Comparison of ENCODE assay signal across 28 cellular contexts in genomic region chr4:121879135-121879534, GRCh38. TPM values are rescaled to one million over a fixed set of nuclear protein-coding genes. Genes with fewer than 3 reads are reported as not detected.
DNase-seq lines count a peak whose midpoint lies in the region; ATAC-seq, FAIRE-seq and TF ChIP-seq lines count a peak whose summit lies in the region.
"Had no signal": no experiment of that assay in that cellular context is flagged by ENCODE, and none has a peak within 500 bp of the region (broad histone marks: within the 10 kb centered on the region; RNA-seq: fewer than 3 reads in every experiment).

No MANE protein-coding gene starts in this region.

- H3K27ac ChIP-seq in K562 (ENCODE audit: extremely low read depth, low read depth, low read length) = no peak overlapping the region
- no peak overlapping the region for H3K27ac ChIP-seq in right atrium auricular region
- H3K27ac ChIP-seq: 22Rv1; A549; BLaER1; BLaER1 treated with 17β-estradiol and CSF1 and Interleukin-3, amounts not matched to agents 10 nM and 100 nM; C4-2B had no signal

- POLR2A ChIA-PET in K562 (lab: Yijun Ruan, JAX) = interaction anchor here (0.9 kb wide), 1 partner anchor 9 kb away, joined by 5 read pairs; no protein-coding TSS in a partner anchor

- H3K9ac ChIP-seq in K562 (ENCODE audit: insufficient read depth in 1 of 2, low read depth in 2 of 2, low read length in 2 of 2) = no peak overlapping the region
- H3K9ac ChIP-seq: BLaER1; BLaER1 treated with 17β-estradiol and CSF1 and Interleukin-3, amounts not matched to agents 10 nM and 100 nM had no signal

- no peaks in the 10 kb centered on the region for H3K79me2 ChIP-seq in K562 (ENCODE audit: control insufficient read depth, insufficient read depth, low read length)

- H3K36me3 ChIP-seq in K562 (ENCODE audit: control insufficient read depth, insufficient read depth, low read length) (no peaks in the 10 kb centered on the region), right atrium auricular region (no peaks in the 10 kb centered on the region)
- H3K36me3 ChIP-seq: BE2C; BLaER1; BLaER1 treated with 17β-estradiol and CSF1 and Interleukin-3, amounts not matched to agents 10 nM and 100 nM had no signal

- H2AFZ ChIP-seq in K562 (ENCODE audit: low read depth, low read length) = no peak overlapping the region

- in situ Hi-C loops in K562 (cut with MboI) = no loop called here

- TF ChIP-seq CTCF in K562 (IDR thresholded peaks at IDR 0.05 in 2 of 3, conservative IDR thresholded peaks at IDR 0.05 in 1 of 3; ENCODE audit: insufficient read depth in 2 of 3, low read depth in 1 of 3, low read length in 3 of 3) = no peak
- no peak for TF ChIP-seq CTCF in right atrium auricular region (IDR thresholded peaks at IDR 0.05)

- H3K4me3 ChIP-seq in K562 (no peak overlapping the region), right atrium auricular region (no peak overlapping the region)
- H3K4me3 ChIP-seq: A549; BLaER1; BLaER1 treated with 17β-estradiol and CSF1 and Interleukin-3, amounts not matched to agents 10 nM and 100 nM had no signal

- no peaks in the 10 kb centered on the region for H3K9me3 ChIP-seq in K562 (replicated peaks; ENCODE audit: control insufficient read depth, insufficient read depth, low read depth, low read length)
- H3K9me3 ChIP-seq in right atrium auricular region = no peaks in the 10 kb centered on the region
- H3K9me3 ChIP-seq: A549; BE2C; BLaER1; BLaER1 treated with 17β-estradiol and CSF1 and Interleukin-3, amounts not matched to agents 10 nM and 100 nM; Caco-2 had no signal

- no TSS peak for BruUV-seq in K562 (replicated peaks; lab: Mats Ljungman, UMichigan)

- intact Hi-C loops in K562 (cut with micrococcal nuclease) = no loop called here

- no peaks in the 10 kb centered on the region for H3K9me1 ChIP-seq in K562 (ENCODE audit: control insufficient read depth, insufficient read depth, low read length)

- TF ChIP-seq RAD21 in K562 (CRISPR knock-in tag; conservative IDR thresholded peaks at IDR 0.05 in 1 of 2, IDR thresholded peaks at IDR 0.05 in 1 of 2) = no peak

- FAIRE-seq in K562 (lab: Jason Lieb, UNC) = no peak
- FAIRE-seq: A204.1, A549 had no signal

- no peak for TF ChIP-seq POLR2A in K562 (conservative IDR thresholded peaks at IDR 0.05)

- TF ChIP-seq EP300 in K562 (IDR thresholded peaks at IDR 0.05; ENCODE audit: low read length) = no peak

- CTCF ChIA-PET in K562 (lab: Yijun Ruan, JAX; ENCODE audit: low intra/inter-chr PET ratio) = no interaction called here

- no peak for ATAC-seq in K562
- ATAC-seq: A549; CD8-positive, alpha-beta T cell had no signal

- no peak overlapping the region for H3K4me2 ChIP-seq in K562 (ENCODE audit: insufficient read depth, low read length)
- H3K4me2 ChIP-seq: A549; BLaER1; BLaER1 treated with 17β-estradiol and CSF1 and Interleukin-3, amounts not matched to agents 10 nM and 100 nM had no signal

- H4K20me1 ChIP-seq in K562 (replicated peaks; ENCODE audit: control insufficient read depth, insufficient read depth, low read length) = no peaks in the 10 kb centered on the region
- H4K20me1 ChIP-seq: BLaER1; BLaER1 treated with 17β-estradiol and CSF1 and Interleukin-3, amounts not matched to agents 10 nM and 100 nM had no signal

- DNase-seq in K562 (ENCODE audit: extremely low read depth in 1 of 4, low spot score in 3 of 4) (no peak), right atrium auricular region (ENCODE audit: low spot score) (no peak)
- DNase-seq: 8988T; ACHN; AML-193; BE2C; C1 segment of cervical spinal cord; Caco-2; Calu3; CD4-positive, alpha-beta memory T cell; CD4-positive, alpha-beta T cell; CD4-positive, CD25-positive, alpha-beta regulatory T cell; CD8-positive, alpha-beta memory T cell; CD8-positive, alpha-beta T cell; COR-L47; DMS 273 treated with DMSO at 0.1 percent for 48 hours; DMS153; DMS53; DMS79; DMS79 treated with DMSO at 0.1 percent for 48 hours; DND-41; EL had no signal

- H3K4me1 ChIP-seq in K562 (replicated peaks in 1 of 2; ENCODE audit: control insufficient read depth in 2 of 2, insufficient read depth in 2 of 2, low read length in 2 of 2) = peaks cover 0 to 4% of the 10 kb centered on the region in 2 experiments; a peak in 2 of 5 replicates
- H3K4me1 ChIP-seq in right atrium auricular region = no peaks in the 10 kb centered on the region
- H3K4me1 ChIP-seq: A549, BE2C, BLaER1, Caco-2 had no signal

- no peaks in the 10 kb centered on the region for H3K27me3 ChIP-seq in K562 (ENCODE audit: control insufficient read depth in 2 of 2, insufficient read depth in 2 of 2, low read length in 2 of 2)
- H3K27me3 ChIP-seq in right atrium auricular region = no peaks in the 10 kb centered on the region
- H3K27me3 ChIP-seq: BLaER1; BLaER1 treated with 17β-estradiol and CSF1 and Interleukin-3, amounts not matched to agents 10 nM and 100 nM had no signal

TF ChIP-seq in K562, 482 proteins besides CTCF, POLR2A, EP300 and RAD21:
- TF ChIP-seq RBM25 (IDR thresholded peaks at IDR 0.05; ENCODE audit: low read depth, low read length, severe bottlenecking) (peak; percentile 89), ZKSCAN8 (CRISPR knock-in tag; IDR thresholded peaks at IDR 0.05) (peak; percentile 89), GTF2F1 (IDR thresholded peaks at IDR 0.05; ENCODE audit: low read depth, low read length) (no peak)

RNA-seq across cellular contexts. Expression of gene BBS7, which starts 8.9 kb away (rescaled TPM):
- 15.5 and 27.7 TPM in 2 replicates for total RNA-seq in K562 (2011; cell fraction: chromatin; rRNA removed; ENCODE audit: low replicate concordance)
- 9.9 and 11.3 TPM in 2 replicates for total RNA-seq in K562 (2011; cell fraction: nucleolus; rRNA removed)
- 10.2 and 12.1 TPM in 2 replicates for total RNA-seq in K562 (2011; cell fraction: nucleoplasm; rRNA removed)
- total RNA-seq in K562 (2014; rRNA removed) = 11.8 and 13.7 TPM in 2 replicates
- total RNA-seq in K562 (2014; rRNA removed; fragmentation: Illumina TruSeq; extraction: Trizol) = 15.5 and 22.8 TPM in 2 replicates
- 14.6 and 16.4 TPM in 2 replicates for total RNA-seq in K562 (2015; rRNA removed; fragmentation: Illumina TruSeq; extraction: Trizol)
- 20.2 and 22.1 TPM in 2 replicates for total RNA-seq in K562 (2021)
- 19.1 and 25.8 TPM in 2 replicates for polyA plus RNA-seq in K562 (2011; rRNA removed)
- 12.6 and 15.9 TPM in 2 replicates for polyA plus RNA-seq in K562 (2011; cell fraction: cytosol; rRNA removed)
- 15.0 and 15.8 TPM in 2 replicates for polyA plus RNA-seq in K562 (2011; cell fraction: nucleus; rRNA removed)
- 12.5 and 15.2 TPM in 2 replicates for polyA plus RNA-seq in K562 (2012)
- 13.4 and 13.7 TPM in 2 replicates for polyA plus RNA-seq in K562 (2014; fragmentation: Illumina TruSeq; extraction: Trizol)
- polyA plus RNA-seq in K562 (2014; fragmentation: Nextera tagmentation; extraction: Ambion mirVana) = 10 to 100 TPM; 17.2 to 19.0 TPM
- 15.2 and 19.8 TPM in 2 replicates for polyA plus RNA-seq in K562 (2014; rRNA removed)
- 18.4 and 19.4 TPM in 2 replicates for polyA minus RNA-seq in K562 (2011; rRNA and poly(A)+ RNA removed)
- 6.3 and 18.9 TPM in 2 replicates for polyA minus RNA-seq in K562 (2011; cell fraction: cytosol; rRNA and poly(A)+ RNA removed)
- polyA minus RNA-seq in K562 (2011; cell fraction: nucleus; rRNA and poly(A)+ RNA removed) = 9.3 and 14.7 TPM in 2 replicates
- total RNA-seq in right atrium auricular region = 1 to 10 TPM; 4.9 to 5.5 TPM

RNA-seq across cellular contexts. Expression of gene CCNA2, which starts 55.5 kb away (rescaled TPM):
- total RNA-seq in K562 (2011; cell fraction: chromatin; rRNA removed; ENCODE audit: low replicate concordance) = 15.4 and 28.6 TPM in 2 replicates
- total RNA-seq in K562 (2011; cell fraction: nucleolus; rRNA removed) = 22.8 and 24.7 TPM in 2 replicates
- 26.8 and 30.0 TPM in 2 replicates for total RNA-seq in K562 (2011; cell fraction: nucleoplasm; rRNA removed)
- 154 and 173 TPM in 2 replicates for total RNA-seq in K562 (2014; rRNA removed)
- 197 and 225 TPM in 2 replicates for total RNA-seq in K562 (2014; rRNA removed; fragmentation: Illumina TruSeq; extraction: Trizol)
- 174 and 190 TPM in 2 replicates for total RNA-seq in K562 (2015; rRNA removed; fragmentation: Illumina TruSeq; extraction: Trizol)
- 147 TPM in 2 replicates for total RNA-seq in K562 (2021)
- 141 and 192 TPM in 2 replicates for polyA plus RNA-seq in K562 (2011; rRNA removed)
- 89.4 and 97.5 TPM in 2 replicates for polyA plus RNA-seq in K562 (2011; cell fraction: cytosol; rRNA removed)
- polyA plus RNA-seq in K562 (2011; cell fraction: nucleus; rRNA removed) = 36.4 and 53.0 TPM in 2 replicates
- 99.1 and 103 TPM in 2 replicates for polyA plus RNA-seq in K562 (2012)
- 162 and 194 TPM in 2 replicates for polyA plus RNA-seq in K562 (2014; fragmentation: Illumina TruSeq; extraction: Trizol)
- 10 to 100 TPM; 37.1 to 47.8 TPM for polyA plus RNA-seq in K562 (2014; fragmentation: Nextera tagmentation; extraction: Ambion mirVana)
- polyA plus RNA-seq in K562 (2014; rRNA removed) = 110 and 122 TPM in 2 replicates
- polyA minus RNA-seq in K562 (2011; rRNA and poly(A)+ RNA removed) = 207 and 226 TPM in 2 replicates
- 92.9 and 104 TPM in 2 replicates for polyA minus RNA-seq in K562 (2011; cell fraction: cytosol; rRNA and poly(A)+ RNA removed)
- polyA minus RNA-seq in K562 (2011; cell fraction: nucleus; rRNA and poly(A)+ RNA removed) = 25.4 and 41.9 TPM in 2 replicates
- 1 to 10 TPM in 1 of 2 donors, under 1 TPM in 1; 0.51 to 1.3 TPM for total RNA-seq in right atrium auricular region

Comparison
In these comparisons a context has a peak if more than half of its experiments do, and no peak if none do; other contexts are left out.
1. RNA of gene CCNA2, which starts 55.5 kb away (total RNA-seq): 15.4 to 225 TPM in K562; 0.51 to 1.3 TPM in right atrium auricular region; every median in the first group is over 4 times any median in the second.